Comparison of ENCODE assay signal across 14 cellular contexts in the genomic region with DNA sequence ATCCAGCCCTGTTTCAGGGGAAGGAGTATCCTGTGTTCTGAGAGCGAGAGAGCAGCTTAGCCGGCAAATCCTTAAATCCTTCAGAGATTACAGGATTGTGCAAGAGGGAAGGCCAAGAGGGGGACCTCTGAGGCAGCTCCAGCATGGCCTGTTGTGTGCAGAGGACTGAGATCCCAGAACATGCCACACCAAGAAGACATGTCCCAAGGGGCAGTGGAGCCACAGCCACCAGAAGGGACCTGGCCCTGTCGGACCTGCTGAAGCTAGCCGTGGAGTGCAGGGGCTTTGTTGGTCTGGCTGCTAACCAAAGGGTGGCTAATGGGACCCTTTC. TPM values are rescaled to one million over a fixed set of nuclear protein-coding genes. Genes with fewer than 3 reads are reported as not detected.
A peak's percentile ranks its signal among the peaks of the same experiment; 100 is the strongest.
DNase-seq lines count a peak whose midpoint lies in the region; ATAC-seq, FAIRE-seq and TF ChIP-seq lines count a peak whose summit lies in the region.
"Had no signal": no experiment of that assay in that cellular context is flagged by ENCODE, and none has a peak within 500 bp of the region (broad histone marks: within the 10 kb centered on the region; RNA-seq: fewer than 3 reads in every experiment).

No MANE protein-coding gene starts in this region.

- FAIRE-seq in urothelium cell line (lab: Jason Lieb, UNC), result peak; percentile 23
- FAIRE-seq: GM18507 had no signal

- no peaks in the 10 kb centered on the region for H3K27me3 ChIP-seq in adipocyte (replicated peaks; ENCODE audit: control insufficient read depth, insufficient read depth, low read length)
- H3K27me3 ChIP-seq: thyroid gland had no signal

- no peaks in the 10 kb centered on the region for H3K9me3 Mint-ChIP-seq in activated naive CD8-positive, alpha-beta T cell (ENCODE audit: low read depth)
- H3K9me3 Mint-ChIP-seq in activated naive CD8-positive, alpha-beta T cell treated with anti-CD3 and anti-CD28 coated beads, Interleukin-2, amount 50 U/mL, for 24 hours, result no peaks in the 10 kb centered on the region
- no peaks in the 10 kb centered on the region for H3K9me3 Mint-ChIP-seq in mesothelial cell of epicardium
- H3K9me3 Mint-ChIP-seq: activated naive CD4-positive, alpha-beta T cell treated with anti-CD3 and anti-CD28 coated beads, Interleukin-2, amount 50 U/mL, for 24 hours had no signal

- H3K27ac Mint-ChIP-seq in activated naive CD8-positive, alpha-beta T cell, result no peak overlapping the region
- H3K27ac Mint-ChIP-seq in activated naive CD8-positive, alpha-beta T cell treated with anti-CD3 and anti-CD28 coated beads, Interleukin-2, amount 50 U/mL, for 24 hours, result no peak overlapping the region
- H3K27ac Mint-ChIP-seq in mesothelial cell of epicardium, result peak overlapping the region; percentile 86
- H3K27ac Mint-ChIP-seq: activated naive CD4-positive, alpha-beta T cell treated with anti-CD3 and anti-CD28 coated beads, Interleukin-2, amount 50 U/mL, for 24 hours; progenitor cell of endocrine pancreas had no signal

- H3K27me3 Mint-ChIP-seq in activated naive CD8-positive, alpha-beta T cell, result no peaks in the 10 kb centered on the region
- peaks cover 14% of the 10 kb centered on the region for H3K27me3 Mint-ChIP-seq in activated naive CD8-positive, alpha-beta T cell treated with anti-CD3 and anti-CD28 coated beads, Interleukin-2, amount 50 U/mL, for 24 hours
- H3K27me3 Mint-ChIP-seq in mesothelial cell of epicardium (ENCODE audit: low read depth), result peaks cover 9% of the 10 kb centered on the region

- peak overlapping the region; percentile 73 for H3K4me3 Mint-ChIP-seq in activated naive CD8-positive, alpha-beta T cell
- no peak overlapping the region for H3K4me3 Mint-ChIP-seq in activated naive CD8-positive, alpha-beta T cell treated with anti-CD3 and anti-CD28 coated beads, Interleukin-2, amount 50 U/mL, for 24 hours
- H3K4me3 Mint-ChIP-seq in mesothelial cell of epicardium, result peak overlapping the region; percentile 80

- H3K36me3 Mint-ChIP-seq in activated naive CD8-positive, alpha-beta T cell, result no peaks in the 10 kb centered on the region
- peaks cover 4% of the 10 kb centered on the region for H3K36me3 Mint-ChIP-seq in activated naive CD8-positive, alpha-beta T cell treated with anti-CD3 and anti-CD28 coated beads, Interleukin-2, amount 50 U/mL, for 24 hours (ENCODE audit: low read depth)
- H3K36me3 Mint-ChIP-seq in mesothelial cell of epicardium, result peaks cover 11% of the 10 kb centered on the region
- H3K36me3 Mint-ChIP-seq: activated naive CD4-positive, alpha-beta T cell treated with anti-CD3 and anti-CD28 coated beads, Interleukin-2, amount 50 U/mL, for 24 hours had no signal

- no peaks in the 10 kb centered on the region for H3K9me3 ChIP-seq in adipocyte (ENCODE audit: control insufficient read depth, low read length)
- H3K9me3 ChIP-seq: gastroesophageal sphincter, thyroid gland had no signal

- H3K4me3 ChIP-seq in adipocyte (ENCODE audit: low read length), result no peak overlapping the region
- H3K4me3 ChIP-seq: gastroesophageal sphincter, thyroid gland had no signal

- no peak for DNase-seq in activated naive CD8-positive, alpha-beta T cell treated with anti-CD3 and anti-CD28 coated beads, Interleukin-2, amount 50 U/mL, for 24 hours
- DNase-seq in adipocyte (ENCODE audit: low read depth), result peak; percentile 71
- no peak for DNase-seq in mesothelial cell of epicardium (ENCODE audit: low spot score in 2 of 2, unreplicated experiment in 2 of 2)
- DNase-seq in urothelium cell line (ENCODE audit: low spot score), result no peak
- DNase-seq in globus pallidus (ENCODE audit: low spot score), result no peak
- no peak for DNase-seq in NCI-H146 treated with DMSO at 0.1 percent for 48 hours (lab: John Stamatoyannopoulos, UW; ENCODE audit: unreplicated experiment)
- DNase-seq: activated CD4-positive, CD25-positive, alpha-beta regulatory T cell treated with anti-CD3 and anti-CD28 coated beads, Interleukin-2, amount 50 U/mL, for 72 hours; thyroid gland had no signal

- peaks cover 46% of the 10 kb centered on the region for H3K4me1 ChIP-seq in adipocyte (ENCODE audit: control insufficient read depth, insufficient read depth, low read length)

- peaks cover 23% of the 10 kb centered on the region for H3K4me1 Mint-ChIP-seq in activated naive CD8-positive, alpha-beta T cell (ENCODE audit: low read depth)
- H3K4me1 Mint-ChIP-seq in activated naive CD8-positive, alpha-beta T cell treated with anti-CD3 and anti-CD28 coated beads, Interleukin-2, amount 50 U/mL, for 24 hours, result peaks cover 12% of the 10 kb centered on the region
- peaks cover 38% of the 10 kb centered on the region for H3K4me1 Mint-ChIP-seq in mesothelial cell of epicardium

- peaks cover 10% of the 10 kb centered on the region for H3K36me3 ChIP-seq in adipocyte (ENCODE audit: control insufficient read depth, insufficient read depth, low read length, severe bottlenecking)
- H3K36me3 ChIP-seq: thyroid gland had no signal

- ATAC-seq in activated naive CD8-positive, alpha-beta T cell treated with anti-CD3 and anti-CD28 coated beads, Interleukin-2, amount 50 U/mL, for 24 hours, result no peak
- ATAC-seq in HG02870 (IDR thresholded peaks at IDR 0.05; ENCODE audit: unreplicated experiment), result no peak

- TF ChIP-seq CTCF in mesothelial cell of epicardium (IDR thresholded peaks at IDR 0.05; ENCODE audit: unreplicated experiment), result no peak

- no peak overlapping the region for H3K9ac ChIP-seq in adipocyte (ENCODE audit: low read length)

RNA-seq across cellular contexts. Expression of a gene that starts 1.6 kb away (rescaled TPM):
- 115 to 120 TPM (median 119 TPM) in 3 replicates for total RNA-seq in mesothelial cell of epicardium
